1 cellular context compared by ENCODE assay signal in the genomic region with DNA sequence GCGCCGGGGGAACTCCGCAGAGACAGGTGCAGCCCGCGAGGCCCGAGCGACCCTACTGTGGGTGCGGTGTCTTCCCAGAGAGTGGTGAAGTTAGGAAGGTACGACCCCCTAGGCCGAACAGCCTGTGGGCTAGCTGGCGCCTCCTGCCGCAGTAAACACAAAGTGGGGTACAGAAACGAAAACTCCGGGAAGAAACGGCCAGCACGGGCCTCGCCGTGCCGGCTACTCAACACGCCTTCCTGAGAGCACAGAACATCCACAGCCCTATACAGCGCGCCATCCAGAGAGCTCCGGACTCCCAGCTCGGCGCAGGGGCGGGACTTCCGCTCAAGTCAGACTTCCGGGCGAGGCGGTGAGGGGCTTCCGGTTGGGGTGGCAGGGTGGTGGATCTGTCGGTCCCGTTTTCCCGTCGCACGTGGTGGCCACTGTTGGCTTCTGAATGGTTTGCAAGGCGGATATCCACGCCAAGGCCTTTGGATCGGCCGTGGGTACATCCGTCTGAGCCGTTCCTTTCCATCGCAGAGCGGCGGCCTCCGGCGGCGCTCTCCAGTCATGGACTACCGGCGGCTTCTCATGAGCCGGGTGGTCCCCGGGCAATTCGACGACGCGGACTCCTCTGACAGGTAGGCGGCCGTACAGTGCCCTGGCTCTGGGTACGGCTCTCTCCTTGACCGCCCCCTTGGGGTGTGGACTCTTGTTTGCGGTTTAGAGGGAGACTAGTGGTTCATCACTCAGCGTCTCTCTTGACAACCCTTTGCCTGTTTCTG.
TF ChIP-seq lines count a peak whose summit lies in the region.

TSS of gene CAGE1 (minus strand) at position 292 of the 767 bp plus-strand sequence. CDS start 2,569 bp downstream, outside the sequence.
TSS of gene RIOK1 (plus strand) at position 358 of the 767 bp plus-strand sequence. CDS start at position 553, 195 bp downstream.

TF ChIP-seq in HepG2, 621 proteins besides CTCF, POLR2A, EP300 and RAD21 (continued from another document and continues in another):
- TF ChIP-seq, protein P1, sequence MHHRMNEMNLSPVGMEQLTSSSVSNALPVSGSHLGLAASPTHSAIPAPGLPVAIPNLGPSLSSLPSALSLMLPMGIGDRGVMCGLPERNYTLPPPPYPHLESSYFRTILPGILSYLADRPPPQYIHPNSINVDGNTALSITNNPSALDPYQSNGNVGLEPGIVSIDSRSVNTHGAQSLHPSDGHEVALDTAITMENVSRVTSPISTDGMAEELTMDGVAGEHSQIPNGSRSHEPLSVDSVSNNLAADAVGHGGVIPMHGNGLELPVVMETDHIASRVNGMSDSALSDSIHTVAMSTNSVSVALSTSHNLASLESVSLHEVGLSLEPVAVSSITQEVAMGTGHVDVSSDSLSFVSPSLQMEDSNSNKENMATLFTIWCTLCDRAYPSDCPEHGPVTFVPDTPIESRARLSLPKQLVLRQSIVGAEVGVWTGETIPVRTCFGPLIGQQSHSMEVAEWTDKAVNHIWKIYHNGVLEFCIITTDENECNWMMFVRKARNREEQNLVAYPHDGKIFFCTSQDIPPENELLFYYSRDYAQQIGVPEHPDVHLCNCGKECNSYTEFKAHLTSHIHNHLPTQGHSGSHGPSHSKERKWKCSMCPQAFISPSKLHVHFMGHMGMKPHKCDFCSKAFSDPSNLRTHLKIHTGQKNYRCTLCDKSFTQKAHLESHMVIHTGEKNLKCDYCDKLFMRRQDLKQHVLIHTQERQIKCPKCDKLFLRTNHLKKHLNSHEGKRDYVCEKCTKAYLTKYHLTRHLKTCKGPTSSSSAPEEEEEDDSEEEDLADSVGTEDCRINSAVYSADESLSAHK (CRISPR knock-in tag; IDR thresholded peaks at IDR 0.05; ENCODE audit: borderline replicate concordance), result peak; percentile 66; the same call in 1 of the 2 replicates
- TF ChIP-seq ZNF441 (CRISPR knock-in tag; IDR thresholded peaks at IDR 0.05; ENCODE audit: borderline replicate concordance), result peak; percentile 68
- TF ChIP-seq, protein P2, sequence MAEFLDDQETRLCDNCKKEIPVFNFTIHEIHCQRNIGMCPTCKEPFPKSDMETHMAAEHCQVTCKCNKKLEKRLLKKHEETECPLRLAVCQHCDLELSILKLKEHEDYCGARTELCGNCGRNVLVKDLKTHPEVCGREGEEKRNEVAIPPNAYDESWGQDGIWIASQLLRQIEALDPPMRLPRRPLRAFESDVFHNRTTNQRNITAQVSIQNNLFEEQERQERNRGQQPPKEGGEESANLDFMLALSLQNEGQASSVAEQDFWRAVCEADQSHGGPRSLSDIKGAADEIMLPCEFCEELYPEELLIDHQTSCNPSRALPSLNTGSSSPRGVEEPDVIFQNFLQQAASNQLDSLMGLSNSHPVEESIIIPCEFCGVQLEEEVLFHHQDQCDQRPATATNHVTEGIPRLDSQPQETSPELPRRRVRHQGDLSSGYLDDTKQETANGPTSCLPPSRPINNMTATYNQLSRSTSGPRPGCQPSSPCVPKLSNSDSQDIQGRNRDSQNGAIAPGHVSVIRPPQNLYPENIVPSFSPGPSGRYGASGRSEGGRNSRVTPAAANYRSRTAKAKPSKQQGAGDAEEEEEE (CRISPR knock-in tag; IDR thresholded peaks at IDR 0.05; ENCODE audit: borderline replicate concordance), result no peak; the same call in 1 of the 2 replicates
- no peak for TF ChIP-seq ATRX (CRISPR knock-in tag; IDR thresholded peaks at IDR 0.05; ENCODE audit: borderline replicate concordance)
- TF ChIP-seq NFIC (IDR thresholded peaks at IDR 0.05; ENCODE audit: low read length), result no peak
- TF ChIP-seq MTA3 (CRISPR knock-in tag; IDR thresholded peaks at IDR 0.05), result no peak
- TF ChIP-seq TERF1 (CRISPR knock-in tag; IDR thresholded peaks at IDR 0.05), result no peak
- TF ChIP-seq ONECUT2 (CRISPR knock-in tag; IDR thresholded peaks at IDR 0.05), result no peak
- no peak; the same call in 1 of the 2 replicates for TF ChIP-seq ZFP37 (CRISPR knock-in tag; IDR thresholded peaks at IDR 0.05; ENCODE audit: borderline replicate concordance)
- peak; percentile 98; the same call in 1 of the 2 replicates for TF ChIP-seq SIN3A (IDR thresholded peaks at IDR 0.05; ENCODE audit: borderline replicate concordance, low read depth, low read length)
- TF ChIP-seq ZNF616 (CRISPR knock-in tag; IDR thresholded peaks at IDR 0.05; ENCODE audit: low read depth), result peak; percentile 97
- TF ChIP-seq MAZ (IDR thresholded peaks at IDR 0.05; ENCODE audit: borderline replicate concordance, low read depth, low read length), result peak; percentile 42; the same call in 1 of the 2 replicates
- peak; percentile 88 for TF ChIP-seq MAZ (CRISPR knock-in tag; IDR thresholded peaks at IDR 0.05; ENCODE audit: low read depth)
- TF ChIP-seq ZNF790 (CRISPR knock-in tag; IDR thresholded peaks at IDR 0.05; ENCODE audit: borderline replicate concordance), result 0 out of 2 replicates have a peak, but pooled peaks have one; percentile 30
- TF ChIP-seq SAFB2 (CRISPR knock-in tag; IDR thresholded peaks at IDR 0.05; ENCODE audit: borderline replicate concordance, low read depth), result peak; percentile 88; the same call in 1 of the 2 replicates
- TF ChIP-seq KDM5A (IDR thresholded peaks at IDR 0.05; ENCODE audit: borderline replicate concordance, low read length), result peak; percentile 74; the same call in 1 of the 2 replicates
- peak; percentile 99 for TF ChIP-seq POLR2G (IDR thresholded peaks at IDR 0.05; ENCODE audit: low read depth, low read length)
- 0 out of 2 replicates have a peak, but pooled peaks have one; percentile 2 for TF ChIP-seq SMC3 (IDR thresholded peaks at IDR 0.05; ENCODE audit: low read length)
- TF ChIP-seq ZNF761 (CRISPR knock-in tag; conservative IDR thresholded peaks at IDR 0.05), result peak; percentile 96
- TF ChIP-seq ZNF777 (CRISPR knock-in tag; IDR thresholded peaks at IDR 0.05), result peak; percentile 96
- TF ChIP-seq ZC3H13 (CRISPR knock-in tag; IDR thresholded peaks at IDR 0.05), result peak; percentile 92
- peak; percentile 44 for TF ChIP-seq FOXK2 (IDR thresholded peaks at IDR 0.05)
- TF ChIP-seq, protein P3, sequence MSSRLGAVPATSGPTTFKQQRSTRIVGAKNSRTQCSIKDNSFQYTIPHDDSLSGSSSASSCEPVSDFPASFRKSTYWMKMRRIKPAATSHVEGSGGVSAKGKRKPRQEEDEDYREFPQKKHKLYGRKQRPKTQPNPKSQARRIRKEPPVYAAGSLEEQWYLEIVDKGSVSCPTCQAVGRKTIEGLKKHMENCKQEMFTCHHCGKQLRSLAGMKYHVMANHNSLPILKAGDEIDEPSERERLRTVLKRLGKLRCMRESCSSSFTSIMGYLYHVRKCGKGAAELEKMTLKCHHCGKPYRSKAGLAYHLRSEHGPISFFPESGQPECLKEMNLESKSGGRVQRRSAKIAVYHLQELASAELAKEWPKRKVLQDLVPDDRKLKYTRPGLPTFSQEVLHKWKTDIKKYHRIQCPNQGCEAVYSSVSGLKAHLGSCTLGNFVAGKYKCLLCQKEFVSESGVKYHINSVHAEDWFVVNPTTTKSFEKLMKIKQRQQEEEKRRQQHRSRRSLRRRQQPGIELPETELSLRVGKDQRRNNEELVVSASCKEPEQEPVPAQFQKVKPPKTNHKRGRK (CRISPR knock-in tag; IDR thresholded peaks at IDR 0.05), result no peak
- TF ChIP-seq MED1 (CRISPR knock-in tag; IDR thresholded peaks at IDR 0.05), result peak; percentile 74
- no peak for TF ChIP-seq TBP (CRISPR knock-in tag; IDR thresholded peaks at IDR 0.05)
- TF ChIP-seq ZNF10 (CRISPR knock-in tag; IDR thresholded peaks at IDR 0.05; ENCODE audit: borderline replicate concordance, low read depth), result no peak
- peak; percentile 65 for TF ChIP-seq SMYD3 (CRISPR knock-in tag; IDR thresholded peaks at IDR 0.05)
- peak in 1 of 2 experiments; percentile 84; a peak in 2 of 4 replicates for TF ChIP-seq ATF4 (CRISPR knock-in tag; IDR thresholded peaks at IDR 0.05)
- 0 out of 2 replicates have a peak, but pooled peaks have one; percentile 30 for TF ChIP-seq ZNF180 (CRISPR knock-in tag; IDR thresholded peaks at IDR 0.05; ENCODE audit: borderline replicate concordance, low read depth)
- TF ChIP-seq, protein P4, sequence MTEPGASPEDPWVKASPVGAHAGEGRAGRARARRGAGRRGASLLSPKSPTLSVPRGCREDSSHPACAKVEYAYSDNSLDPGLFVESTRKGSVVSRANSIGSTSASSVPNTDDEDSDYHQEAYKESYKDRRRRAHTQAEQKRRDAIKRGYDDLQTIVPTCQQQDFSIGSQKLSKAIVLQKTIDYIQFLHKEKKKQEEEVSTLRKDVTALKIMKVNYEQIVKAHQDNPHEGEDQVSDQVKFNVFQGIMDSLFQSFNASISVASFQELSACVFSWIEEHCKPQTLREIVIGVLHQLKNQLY (CRISPR knock-in tag; IDR thresholded peaks at IDR 0.05), result peak; percentile 70; the same call in 1 of the 2 replicates
- TF ChIP-seq ZFP82 (CRISPR knock-in tag; IDR thresholded peaks at IDR 0.05; ENCODE audit: borderline replicate concordance), result peak; percentile 96; the same call in 1 of the 2 replicates
- TF ChIP-seq ZNF484 (CRISPR knock-in tag; IDR thresholded peaks at IDR 0.05; ENCODE audit: borderline replicate concordance, low read depth), result no peak
- no peak; the same call in 1 of the 2 replicates for TF ChIP-seq ZNF577 (CRISPR knock-in tag; IDR thresholded peaks at IDR 0.05; ENCODE audit: borderline replicate concordance, low read depth)
- TF ChIP-seq, protein P5, sequence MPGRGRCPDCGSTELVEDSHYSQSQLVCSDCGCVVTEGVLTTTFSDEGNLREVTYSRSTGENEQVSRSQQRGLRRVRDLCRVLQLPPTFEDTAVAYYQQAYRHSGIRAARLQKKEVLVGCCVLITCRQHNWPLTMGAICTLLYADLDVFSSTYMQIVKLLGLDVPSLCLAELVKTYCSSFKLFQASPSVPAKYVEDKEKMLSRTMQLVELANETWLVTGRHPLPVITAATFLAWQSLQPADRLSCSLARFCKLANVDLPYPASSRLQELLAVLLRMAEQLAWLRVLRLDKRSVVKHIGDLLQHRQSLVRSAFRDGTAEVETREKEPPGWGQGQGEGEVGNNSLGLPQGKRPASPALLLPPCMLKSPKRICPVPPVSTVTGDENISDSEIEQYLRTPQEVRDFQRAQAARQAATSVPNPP (CRISPR knock-in tag; IDR thresholded peaks at IDR 0.05), result peak; percentile 96
- TF ChIP-seq PRPF4 (IDR thresholded peaks at IDR 0.05; ENCODE audit: low read depth, low read length, poor library complexity, severe bottlenecking), result no peak
- TF ChIP-seq SAP130 (CRISPR knock-in tag; IDR thresholded peaks at IDR 0.05; ENCODE audit: low read depth), result peak; percentile 99
- TF ChIP-seq ZNF280D (CRISPR knock-in tag; IDR thresholded peaks at IDR 0.05), result 0 out of 2 replicates have a peak, but pooled peaks have one; percentile 46
- peak; percentile 99 for TF ChIP-seq REL (CRISPR knock-in tag; conservative IDR thresholded peaks at IDR 0.05)
- peak; percentile 80; the same call in 1 of the 2 replicates for TF ChIP-seq ZKSCAN8 (CRISPR knock-in tag; IDR thresholded peaks at IDR 0.05; ENCODE audit: borderline replicate concordance)
- TF ChIP-seq ZFY (CRISPR knock-in tag; IDR thresholded peaks at IDR 0.05), result peak; percentile 98
- TF ChIP-seq TRIM24 (CRISPR knock-in tag; IDR thresholded peaks at IDR 0.05), result no peak
- TF ChIP-seq, protein P6, sequence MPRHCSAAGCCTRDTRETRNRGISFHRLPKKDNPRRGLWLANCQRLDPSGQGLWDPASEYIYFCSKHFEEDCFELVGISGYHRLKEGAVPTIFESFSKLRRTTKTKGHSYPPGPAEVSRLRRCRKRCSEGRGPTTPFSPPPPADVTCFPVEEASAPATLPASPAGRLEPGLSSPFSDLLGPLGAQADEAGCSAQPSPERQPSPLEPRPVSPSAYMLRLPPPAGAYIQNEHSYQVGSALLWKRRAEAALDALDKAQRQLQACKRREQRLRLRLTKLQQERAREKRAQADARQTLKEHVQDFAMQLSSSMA (CRISPR knock-in tag; IDR thresholded peaks at IDR 0.05), result no peak
- peak; percentile 46; the same call in 1 of the 2 replicates for TF ChIP-seq ESRRA (CRISPR knock-in tag; IDR thresholded peaks at IDR 0.05; ENCODE audit: low read depth)
- TF ChIP-seq ZNF530 (CRISPR knock-in tag; IDR thresholded peaks at IDR 0.05; ENCODE audit: low read depth), result peak; percentile 85; the same call in 1 of the 2 replicates
- TF ChIP-seq, protein P7, sequence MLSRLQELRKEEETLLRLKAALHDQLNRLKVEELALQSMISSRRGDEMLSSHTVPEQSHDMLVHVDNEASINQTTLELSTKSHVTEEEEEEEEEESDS (CRISPR knock-in tag; IDR thresholded peaks at IDR 0.05; ENCODE audit: borderline replicate concordance), result peak; percentile 74; the same call in 1 of the 2 replicates
- TF ChIP-seq SRSF9 (IDR thresholded peaks at IDR 0.05; ENCODE audit: borderline replicate concordance, insufficient read depth, low read depth, low read length, poor library complexity, severe bottlenecking), result no peak
